In the genomic region with DNA sequence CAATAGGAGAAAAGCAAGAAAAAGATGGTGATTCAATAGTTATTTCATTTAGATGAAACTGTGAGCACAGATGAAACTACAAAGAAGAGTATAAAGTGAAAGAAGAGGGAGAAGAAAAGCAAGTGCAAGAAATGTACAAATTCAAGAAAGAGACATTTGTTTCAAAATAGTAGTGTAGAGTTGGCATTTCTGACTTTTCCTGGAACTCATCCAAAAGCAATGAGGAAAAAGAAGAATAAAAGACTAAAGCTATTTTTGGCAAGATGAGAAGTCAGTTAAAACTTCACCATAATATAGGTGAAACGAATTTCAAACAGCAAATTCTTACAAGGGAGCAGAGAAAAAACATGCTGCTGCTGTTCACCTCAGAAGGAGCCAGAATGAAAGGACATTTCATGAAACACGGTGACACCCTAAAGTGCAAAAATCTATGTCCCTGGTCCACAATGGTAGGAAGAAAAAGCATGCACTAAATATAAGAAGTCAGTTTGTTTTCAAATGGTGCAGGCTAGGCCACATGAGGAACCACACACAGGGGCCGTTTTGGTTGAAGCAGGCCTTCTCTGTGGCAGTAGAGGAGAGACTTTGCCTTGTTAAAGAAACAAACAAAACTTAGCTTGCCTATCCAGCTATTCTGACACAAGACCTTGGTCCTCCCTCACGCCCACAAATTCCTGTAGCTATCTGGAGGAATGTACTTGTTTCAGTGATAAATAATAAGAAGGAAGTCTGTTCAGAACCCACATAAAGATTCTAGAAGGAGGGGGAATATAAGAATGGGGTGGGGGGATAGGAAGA, we compare ENCODE assay signal across 1 cellular context.
TF ChIP-seq lines count a peak whose summit lies in the region.

No MANE protein-coding gene starts in this region.

TF ChIP-seq in IMR-90, 13 proteins besides CTCF, POLR2A, EP300 and RAD21 (continued from another document):
- TF ChIP-seq, protein P1, sequence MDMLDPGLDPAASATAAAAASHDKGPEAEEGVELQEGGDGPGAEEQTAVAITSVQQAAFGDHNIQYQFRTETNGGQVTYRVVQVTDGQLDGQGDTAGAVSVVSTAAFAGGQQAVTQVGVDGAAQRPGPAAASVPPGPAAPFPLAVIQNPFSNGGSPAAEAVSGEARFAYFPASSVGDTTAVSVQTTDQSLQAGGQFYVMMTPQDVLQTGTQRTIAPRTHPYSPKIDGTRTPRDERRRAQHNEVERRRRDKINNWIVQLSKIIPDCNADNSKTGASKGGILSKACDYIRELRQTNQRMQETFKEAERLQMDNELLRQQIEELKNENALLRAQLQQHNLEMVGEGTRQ (IDR thresholded peaks at IDR 0.05; ENCODE audit: low read depth, low read length) = no peak
- no peak for TF ChIP-seq FOS (IDR thresholded peaks at IDR 0.05; ENCODE audit: low read depth, low read length)
- TF ChIP-seq BHLHE40 (IDR thresholded peaks at IDR 0.05; ENCODE audit: low read depth, low read length) = no peak
- no peak for TF ChIP-seq RFX5 (IDR thresholded peaks at IDR 0.05; ENCODE audit: low read depth, low read length)
- TF ChIP-seq MAFK (IDR thresholded peaks at IDR 0.05; ENCODE audit: low read depth, low read length) = no peak
- TF ChIP-seq NFE2L2 (IDR thresholded peaks at IDR 0.05; ENCODE audit: low read depth, low read length) = no peak
- no peak for TF ChIP-seq MXI1 (IDR thresholded peaks at IDR 0.05; ENCODE audit: borderline replicate concordance, low read depth, low read length)
- TF ChIP-seq RCOR1 (IDR thresholded peaks at IDR 0.05; ENCODE audit: insufficient replicate concordance, low read length) = no peak
- TF ChIP-seq, protein P2, sequence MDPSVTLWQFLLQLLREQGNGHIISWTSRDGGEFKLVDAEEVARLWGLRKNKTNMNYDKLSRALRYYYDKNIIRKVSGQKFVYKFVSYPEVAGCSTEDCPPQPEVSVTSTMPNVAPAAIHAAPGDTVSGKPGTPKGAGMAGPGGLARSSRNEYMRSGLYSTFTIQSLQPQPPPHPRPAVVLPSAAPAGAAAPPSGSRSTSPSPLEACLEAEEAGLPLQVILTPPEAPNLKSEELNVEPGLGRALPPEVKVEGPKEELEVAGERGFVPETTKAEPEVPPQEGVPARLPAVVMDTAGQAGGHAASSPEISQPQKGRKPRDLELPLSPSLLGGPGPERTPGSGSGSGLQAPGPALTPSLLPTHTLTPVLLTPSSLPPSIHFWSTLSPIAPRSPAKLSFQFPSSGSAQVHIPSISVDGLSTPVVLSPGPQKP (IDR thresholded peaks at IDR 0.05; ENCODE audit: borderline replicate concordance, low read depth, low read length) = no peak
- no peak for TF ChIP-seq MAZ (IDR thresholded peaks at IDR 0.05; ENCODE audit: borderline replicate concordance, low read depth, low read length)
- TF ChIP-seq CHD1 (IDR thresholded peaks at IDR 0.05; ENCODE audit: low read depth, low read length) = no peak
- no peak for TF ChIP-seq CEBPB (IDR thresholded peaks at IDR 0.05; ENCODE audit: low read depth, low read length)
